In the genomic region with DNA sequence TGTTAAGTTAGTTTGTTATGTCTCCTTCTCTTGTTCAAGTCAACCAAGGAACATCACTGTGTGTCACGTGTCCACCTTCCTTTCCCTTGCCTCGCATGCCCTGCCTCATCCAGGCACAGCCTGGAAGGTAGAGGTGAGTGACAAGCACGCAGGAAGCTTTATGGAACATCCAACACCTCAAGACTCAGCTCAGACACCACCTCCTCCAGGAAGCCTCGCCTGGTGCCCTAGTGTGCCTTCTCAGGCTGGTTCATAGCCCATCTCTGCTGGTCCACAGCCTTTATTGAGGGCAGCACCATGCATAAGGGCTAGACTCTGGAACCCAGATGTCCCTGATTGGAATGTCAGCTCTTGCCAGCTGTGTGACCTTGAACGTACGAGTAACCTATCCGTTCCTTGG, we compare ENCODE assay signal across 22 cellular contexts.
"Had no signal": no experiment of that assay in that cellular context is flagged by ENCODE, and none has a peak within 500 bp of the region (broad histone marks: within the 10 kb centered on the region; RNA-seq: fewer than 3 reads in every experiment).

No MANE protein-coding gene starts in this region.

- FAIRE-seq: colon, pancreas had no signal

- DNase-seq: dermis blood vessel endothelial cell; esophagus squamous epithelium; foreskin fibroblast; glutamatergic neuron; islet precursor cell; left lung; lower lobe of right lung; natural killer cell; occipital lobe; pancreas; psoas muscle; retina; stimulated activated CD4-positive, alpha-beta T cell treated with anti-CD3 and anti-CD28 coated beads, Interleukin-2, amount 100 ng/mL, for 24 hours; stimulated activated CD4-positive, alpha-beta T cell treated with anti-CD3 and anti-CD28 coated beads, Interleukin-4, amount 100 ng/mL, for 4 hours; stimulated activated naive B cell treated with anti-CD40 and anti-IgM and Interleukin-4, amounts not matched to agents 10 μg/mL and 1 μg/mL and 100 μg/mL, for 72 hours; stimulated activated naive CD8-positive, alpha-beta T cell treated with anti-CD3 and anti-CD28 coated beads, Interleukin-15, amount 100 ng/mL, for 72 hours had no signal

- H3K27me3 ChIP-seq: gastroesophageal sphincter, pancreas, testis, tibial nerve had no signal

- ATAC-seq: gastroesophageal sphincter; left lung; lower lobe of right lung; natural killer cell; pancreas; psoas muscle; sciatic nerve; stimulated activated naive B cell treated with anti-CD40 and anti-IgM and Interleukin-4, amounts not matched to agents 10 μg/mL and 1 μg/mL and 100 μg/mL, for 72 hours; stimulated activated naive CD8-positive, alpha-beta T cell treated with anti-CD3 and anti-CD28 coated beads, Interleukin-15, amount 100 ng/mL, for 72 hours had no signal

- H3K9ac ChIP-seq: neural progenitor cell had no signal

- H3K9me3 ChIP-seq: esophagus squamous epithelium, gastroesophageal sphincter, left lung, lower lobe of right lung, pancreas, psoas muscle, testis, tibial nerve had no signal

- H3K27ac ChIP-seq: esophagus squamous epithelium, gastroesophageal sphincter, left lung, lower lobe of right lung, neural progenitor cell, psoas muscle, testis, tibial nerve had no signal

- H3K4me2 ChIP-seq: neural progenitor cell had no signal

- H3K4me3 ChIP-seq: esophagus squamous epithelium, gastroesophageal sphincter, left lung, lower lobe of right lung, neural progenitor cell, pancreas, psoas muscle, testis, tibial nerve had no signal

- H3K36me3 ChIP-seq: esophagus squamous epithelium, gastroesophageal sphincter, left lung, lower lobe of right lung, neural progenitor cell, pancreas, tibial nerve had no signal

- H2AFZ ChIP-seq: neural progenitor cell had no signal
